Comparison of ENCODE assay signal across 8 cellular contexts in genomic region chr11:46826310-46827044, GRCh38.
A peak's percentile ranks its signal among the peaks of the same experiment; 100 is the strongest.
DNase-seq lines count a peak whose midpoint lies in the region; ATAC-seq and TF ChIP-seq lines count a peak whose summit lies in the region.

No MANE protein-coding gene starts in this region.

- peaks cover 31% of the 10 kb centered on the region for H3K4me1 Mint-ChIP-seq in nephron progenitor cell
- H3K4me1 Mint-ChIP-seq in stimulated activated naive CD8-positive, alpha-beta T cell treated with anti-CD3 and anti-CD28 coated beads, Interleukin-15, Interleukin-2, amounts not matched to agents 100 ng/mL and 50 ng/mL, for 24 hours (ENCODE audit: low read depth): peaks cover 22% of the 10 kb centered on the region

- H3K27me3 Mint-ChIP-seq in nephron progenitor cell (ENCODE audit: low read depth, poor library complexity): peaks cover 4% of the 10 kb centered on the region
- no peaks in the 10 kb centered on the region for H3K27me3 Mint-ChIP-seq in stimulated activated naive CD8-positive, alpha-beta T cell treated with anti-CD3 and anti-CD28 coated beads, Interleukin-15, Interleukin-2, amounts not matched to agents 100 ng/mL and 50 ng/mL, for 24 hours

- H3K27ac Mint-ChIP-seq in nephron progenitor cell: peak overlapping the region; percentile 79
- no peak overlapping the region for H3K27ac Mint-ChIP-seq in stimulated activated naive CD8-positive, alpha-beta T cell treated with anti-CD3 and anti-CD28 coated beads, Interleukin-15, Interleukin-2, amounts not matched to agents 100 ng/mL and 50 ng/mL, for 24 hours

- H3K36me3 Mint-ChIP-seq in nephron progenitor cell (ENCODE audit: low read depth): peaks cover 27% of the 10 kb centered on the region
- H3K36me3 Mint-ChIP-seq in stimulated activated naive CD8-positive, alpha-beta T cell treated with anti-CD3 and anti-CD28 coated beads, Interleukin-15, Interleukin-2, amounts not matched to agents 100 ng/mL and 50 ng/mL, for 24 hours (ENCODE audit: low read depth): peaks cover 4% of the 10 kb centered on the region

- peak overlapping the region; percentile 81 for H3K4me3 ChIP-seq in AG04449 (ENCODE audit: low read depth, low read length)
- H3K4me3 ChIP-seq in foreskin fibroblast (ENCODE audit: low read depth in 1 of 2, low read length in 2 of 2): peak overlapping the region; percentile 67 to 89

- CTCF ChIA-PET in AG04449 (lab: Yijun Ruan, JAX): interaction anchor here (0.7 to 2.2 kb wide), 8 partner anchors 12 to 351 kb away, joined by 3 to 8 read pairs (median 3); no protein-coding TSS in a partner anchor

- peak overlapping the region; percentile 81 for H3K4me3 Mint-ChIP-seq in nephron progenitor cell
- peak overlapping the region; percentile 75 for H3K4me3 Mint-ChIP-seq in stimulated activated naive CD8-positive, alpha-beta T cell treated with anti-CD3 and anti-CD28 coated beads, Interleukin-15, Interleukin-2, amounts not matched to agents 100 ng/mL and 50 ng/mL, for 24 hours

- POLR2A ChIA-PET in AG04449 (lab: Yijun Ruan, JAX): interaction anchor here (1.3 to 1.4 kb wide), 2 partner anchors 20 to 29 kb away, joined by 5 read pairs; partner anchors contain the start of gene CKAP5

- TF ChIP-seq CTCF in AG04449 (IDR thresholded peaks at IDR 0.05; ENCODE audit: insufficient read depth, low read length, missing control alignments) (peak; percentile 10), foreskin fibroblast (IDR thresholded peaks at IDR 0.05; ENCODE audit: low read depth, low read length) (no peak), nephron progenitor cell (IDR thresholded peaks at IDR 0.05) (no peak)

- peak; percentile 98 for ATAC-seq in GM18909 (IDR thresholded peaks at IDR 0.05; ENCODE audit: poor library complexity, unreplicated experiment)
- peak; percentile 99 for ATAC-seq in HG03280 (IDR thresholded peaks at IDR 0.05; ENCODE audit: unreplicated experiment)

- no peaks in the 10 kb centered on the region for H3K9me3 Mint-ChIP-seq in nephron progenitor cell
- H3K9me3 Mint-ChIP-seq in stimulated activated naive CD8-positive, alpha-beta T cell treated with anti-CD3 and anti-CD28 coated beads, Interleukin-15, Interleukin-2, amounts not matched to agents 100 ng/mL and 50 ng/mL, for 24 hours: no peaks in the 10 kb centered on the region

- DNase-seq in AG04449 (ENCODE audit: low read depth, low spot score) (no peak), RKO (ENCODE audit: low spot score) (peak; percentile 48), activated gamma-delta T cell treated with Interleukin-2 at 50 U/mL for 16 hours (peak; percentile 68), foreskin fibroblast (peak; percentile 78 to 93), nephron progenitor cell (peak; percentile 91)
